8 cellular contexts compared by ENCODE assay signal in the genomic region with DNA sequence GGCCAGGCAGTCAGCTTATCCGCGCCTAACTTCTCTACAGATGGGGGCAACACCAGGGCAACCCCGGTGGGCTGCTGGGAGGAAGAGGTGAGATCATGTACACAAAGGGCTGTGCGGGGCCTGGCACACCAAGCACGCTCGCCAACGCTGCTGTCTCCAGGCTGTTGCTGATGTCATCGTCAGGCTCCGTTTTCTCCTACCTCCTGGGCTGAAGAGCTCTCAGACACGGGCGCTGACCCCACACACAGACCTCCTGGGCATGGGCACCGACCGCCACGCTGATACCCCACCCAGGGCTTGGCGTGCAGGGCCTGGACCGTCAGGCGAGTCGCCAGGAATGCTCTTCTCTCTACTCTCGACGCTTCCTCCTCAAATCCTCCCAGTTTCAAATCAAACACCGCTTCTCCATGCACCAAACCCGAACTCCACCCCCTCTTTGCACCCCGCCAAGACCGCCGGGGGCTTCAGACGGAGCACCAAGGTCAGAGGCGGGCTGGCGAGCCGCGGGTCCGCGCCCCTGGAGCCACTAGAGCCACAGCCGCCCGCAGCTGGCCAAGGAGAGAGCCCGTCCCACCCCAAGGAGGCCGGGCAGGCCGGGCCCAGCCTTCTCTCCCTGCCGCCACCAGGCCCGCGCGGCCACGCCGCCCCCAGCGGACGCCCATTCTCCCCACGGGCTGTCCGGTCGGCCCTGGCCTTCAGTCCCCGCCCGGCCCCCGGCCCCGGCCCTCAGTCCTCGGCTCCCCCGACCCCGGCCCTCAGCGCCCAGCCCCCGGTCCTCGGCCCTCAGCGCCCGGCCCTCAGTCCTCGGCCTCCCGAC. TPM values are rescaled to one million over a fixed set of nuclear protein-coding genes. Genes with fewer than 3 reads are reported as not detected.
A peak's percentile ranks its signal among the peaks of the same experiment; 100 is the strongest.
DNase-seq lines count a peak whose midpoint lies in the region; ATAC-seq lines count a peak whose summit lies in the region.

No MANE protein-coding gene starts in this region.

- no peaks in the 10 kb centered on the region for H3K36me3 ChIP-seq in KOPT-K1 (ENCODE audit: insufficient read depth, low read length)
- no peaks in the 10 kb centered on the region for H3K36me3 ChIP-seq in iPS DF 6.9 (ENCODE audit: control insufficient read depth, insufficient read depth, low read length)
- H3K36me3 ChIP-seq in skeletal muscle satellite cell (ENCODE audit: insufficient read depth, low read length): no peaks in the 10 kb centered on the region

- no CpG with 5 or more reads among the region's 62 CpGs for WGBS in iPS DF 6.9 (ENCODE audit: insufficient coverage, insufficient read length)

- H3K9ac ChIP-seq in skeletal muscle satellite cell (ENCODE audit: low read depth, low read length): peak overlapping the region; percentile 86

- H3K27ac ChIP-seq in KOPT-K1 (ENCODE audit: low read depth, low read length, poor library complexity, severe bottlenecking) (peak overlapping the region; percentile 96), iPS DF 6.9 (ENCODE audit: low read length) (no peak overlapping the region)

- no peaks in the 10 kb centered on the region for H3K36me3 Mint-ChIP-seq in activated naive CD8-positive, alpha-beta T cell

- H3K4me3 ChIP-seq in iPS DF 6.9 (ENCODE audit: low read length) (peak overlapping the region; percentile 87), skeletal muscle satellite cell (ENCODE audit: low read length) (peak overlapping the region; percentile 87)

- H3K27me3 Mint-ChIP-seq in activated naive CD8-positive, alpha-beta T cell: no peaks in the 10 kb centered on the region

- H3K9me3 Mint-ChIP-seq in activated naive CD8-positive, alpha-beta T cell (ENCODE audit: low read depth): no peaks in the 10 kb centered on the region

- no peaks in the 10 kb centered on the region for H3K27me3 ChIP-seq in iPS DF 6.9 (ENCODE audit: control insufficient read depth, insufficient read depth, low read length)
- no peaks in the 10 kb centered on the region for H3K27me3 ChIP-seq in skeletal muscle satellite cell (ENCODE audit: control insufficient read depth, insufficient read depth, low read length)

- peak overlapping the region; percentile 93 for H3K4me3 Mint-ChIP-seq in activated naive CD8-positive, alpha-beta T cell

- H3K4me2 ChIP-seq in skeletal muscle satellite cell (ENCODE audit: low read length): peak overlapping the region; percentile 100

- peaks cover 48% of the 10 kb centered on the region for H3K4me1 Mint-ChIP-seq in activated naive CD8-positive, alpha-beta T cell (ENCODE audit: low read depth)

- peak overlapping the region; percentile 95 for H3K27ac Mint-ChIP-seq in activated naive CD8-positive, alpha-beta T cell

- H3K9me3 ChIP-seq in KOPT-K1 (ENCODE audit: insufficient read depth, low read length, poor library complexity, severe bottlenecking) (no peaks in the 10 kb centered on the region), iPS DF 6.9 (ENCODE audit: control insufficient read depth, insufficient read depth, low read length) (no peaks in the 10 kb centered on the region), skeletal muscle satellite cell (replicated peaks; ENCODE audit: low read length) (no peaks in the 10 kb centered on the region)

- peaks cover 9% of the 10 kb centered on the region for H3K4me1 ChIP-seq in iPS DF 6.9 (ENCODE audit: control insufficient read depth, insufficient read depth, low read length)
- peaks cover 45% of the 10 kb centered on the region for H3K4me1 ChIP-seq in skeletal muscle satellite cell (ENCODE audit: control insufficient read depth, insufficient read depth, low read length)

- DNase-seq in COLO668 (lab: John Stamatoyannopoulos, UW; ENCODE audit: unreplicated experiment) (peak; percentile 46), iPS DF 6.9 (ENCODE audit: low read depth, low spot score) (no peak)

- ATAC-seq in HG02981 (IDR thresholded peaks at IDR 0.05; ENCODE audit: unreplicated experiment) (no peak), GM21423 (IDR thresholded peaks at IDR 0.05; ENCODE audit: unreplicated experiment) (no peak), GM21360 (IDR thresholded peaks at IDR 0.05; ENCODE audit: unreplicated experiment) (no peak)

RNA-seq across cellular contexts. Expression of gene SBF1, which starts 0.8 kb away (rescaled TPM):
- 62.9 and 71.0 TPM in 2 replicates for total RNA-seq in skeletal muscle satellite cell (2012; rRNA removed)

RNA-seq across cellular contexts. Expression of gene ADM2, which starts 7.3 kb away (rescaled TPM):
- 1.5 TPM in 2 replicates for total RNA-seq in skeletal muscle satellite cell (2012; rRNA removed)

RNA-seq across cellular contexts. Expression of gene MIOX, which starts 12.6 kb away (rescaled TPM):
- total RNA-seq in skeletal muscle satellite cell (2012; rRNA removed): not detected in 2 replicates

RNA-seq across cellular contexts. Expression of gene LMF2, which starts 33.4 kb away (rescaled TPM):
- total RNA-seq in skeletal muscle satellite cell (2012; rRNA removed): 39.8 and 53.3 TPM in 2 replicates

RNA-seq across cellular contexts. Expression of gene NCAPH2, which starts 34.0 kb away (rescaled TPM):
- 34.0 and 40.6 TPM in 2 replicates for total RNA-seq in skeletal muscle satellite cell (2012; rRNA removed)
